8 cellular contexts compared by ENCODE assay signal in genomic region chr22:42399315-42400271, GRCh38. TPM values are rescaled to one million over a fixed set of nuclear protein-coding genes. Genes with fewer than 3 reads are reported as not detected.
DNase-seq lines count a peak whose midpoint lies in the region; ATAC-seq, FAIRE-seq and TF ChIP-seq lines count a peak whose summit lies in the region.
"Had no signal": no experiment of that assay in that cellular context is flagged by ENCODE, and none has a peak within 500 bp of the region (broad histone marks: within the 10 kb centered on the region; RNA-seq: fewer than 3 reads in every experiment).

No MANE protein-coding gene starts in this region.

- H2AFZ ChIP-seq in KMS-11 (ENCODE audit: low read depth), result no peak overlapping the region; the same call in 1 of the 2 replicates
- H2AFZ ChIP-seq in H1 (ENCODE audit: low read length), result peak overlapping the region; percentile 57; the same call in 1 of the 2 replicates

- H4K20me1 ChIP-seq in KMS-11 (ENCODE audit: insufficient read depth), result no peaks in the 10 kb centered on the region
- no peaks in the 10 kb centered on the region for H4K20me1 ChIP-seq in H1 (replicated peaks in 1 of 2; ENCODE audit: control insufficient read depth in 1 of 2, insufficient read depth in 2 of 2, low read length in 2 of 2)

- no peaks in the 10 kb centered on the region for H3K79me2 ChIP-seq in KMS-11 (ENCODE audit: insufficient read depth, low read depth)
- no peaks in the 10 kb centered on the region for H3K79me2 ChIP-seq in H1 (ENCODE audit: control insufficient read depth in 1 of 2, insufficient read depth in 2 of 2, low read length in 2 of 2)

- H3K9me3 ChIP-seq in H1 (ENCODE audit: insufficient read depth in 2 of 2, low read depth in 1 of 2, low read length in 1 of 2) (no peaks in the 10 kb centered on the region), spleen (no peaks in the 10 kb centered on the region)

- H3K79me1 ChIP-seq in H1 (ENCODE audit: low read depth, low read length), result no peaks in the 10 kb centered on the region

- H3K23ac ChIP-seq in H1 (ENCODE audit: insufficient read length), result no peak overlapping the region

- TF ChIP-seq RAD21 in H1 (IDR thresholded peaks at IDR 0.05 in 1 of 2, conservative IDR thresholded peaks at IDR 0.05 in 1 of 2; ENCODE audit: low read depth in 2 of 2, low read length in 2 of 2), result peak in 1 of 2 experiments; percentile 4; a peak in 1 of 4 replicates

- TF ChIP-seq POLR2A in H1 (IDR thresholded peaks at IDR 0.05; ENCODE audit: control extremely low read depth in 1 of 2, low read depth in 2 of 2, low read length in 2 of 2) (no peak), spleen (IDR thresholded peaks at IDR 0.05) (no peak)

- H3K27ac ChIP-seq in KMS-11 (no peak overlapping the region), H1 (ENCODE audit: low read depth, low read length) (no peak overlapping the region), spleen (peak overlapping the region in 7 of 8 donors; percentile 3 to 93 (median 28))

- ATAC-seq in GM18858 (IDR thresholded peaks at IDR 0.05; ENCODE audit: unreplicated experiment) (no peak), GM19455 (IDR thresholded peaks at IDR 0.05; ENCODE audit: unreplicated experiment) (no peak), HG03045 (IDR thresholded peaks at IDR 0.05; ENCODE audit: unreplicated experiment) (no peak)

- 0 out of 2 replicates have a peak overlapping the region, but pooled peaks have one; percentile 7 for H2AK5ac ChIP-seq in H1 (ENCODE audit: low read depth, low read length)

- H3K36me3 ChIP-seq in KMS-11 (ENCODE audit: insufficient read depth) (no peaks in the 10 kb centered on the region), H1 (ENCODE audit: control insufficient read depth in 2 of 4, insufficient read depth in 4 of 4, low read length in 3 of 4) (no peaks in the 10 kb centered on the region), spleen (peaks cover 0 to 86% (median 0%) of the 10 kb centered on the region in 6 donors)

- TF ChIP-seq EP300 in H1 (IDR thresholded peaks at IDR 0.05; ENCODE audit: borderline replicate concordance in 1 of 2, low read depth in 2 of 2, low read length in 2 of 2), result no peak

- H3K9ac ChIP-seq in KMS-11 (no peak overlapping the region), H1 (replicated peaks in 1 of 4; ENCODE audit: extremely low read depth in 1 of 4, low read depth in 3 of 4, low read length in 3 of 4) (no peak overlapping the region)

- H2BK20ac ChIP-seq in H1 (ENCODE audit: low read length), result no peak overlapping the region

- FAIRE-seq in H1 (lab: Jason Lieb, UNC), result no peak

- H3K4me3 ChIP-seq in KMS-11 (IDR thresholded peaks at IDR 0.05; ENCODE audit: insufficient read depth, low read depth, low read length) (no peak overlapping the region), H1 (ENCODE audit: extremely low read depth in 1 of 4, insufficient read depth in 2 of 4, low read depth in 3 of 4, low read length in 4 of 4) (no peak overlapping the region), spleen (peak overlapping the region in 1 of 8 donors; percentile 7)

- H3K27me3 ChIP-seq in KMS-11 (ENCODE audit: insufficient read depth, low read depth) (peaks cover 5% of the 10 kb centered on the region; the same call in 1 of the 2 replicates), H1 (replicated peaks in 1 of 4; ENCODE audit: control insufficient read depth in 3 of 4, extremely low read depth in 1 of 4, insufficient read depth in 3 of 4, low read length in 3 of 4) (no peaks in the 10 kb centered on the region), spleen (replicated peaks in 1 of 7) (no peaks in the 10 kb centered on the region)

- CTCF ChIA-PET in H1 (lab: Charles Lee; ENCODE audit: partially characterized antibody), result interaction anchor here (0.7 to 2.9 kb wide), 15 partner anchors 9 to 91 kb away, joined by 3 to 11 read pairs (median 5); partner anchors contain the start of gene NFAM1

- no peak overlapping the region for H3K4ac ChIP-seq in H1 (replicated peaks; ENCODE audit: insufficient read length, low read depth, low read length)

- TF ChIP-seq CTCF in KMS-11 (conservative IDR thresholded peaks at IDR 0.05; ENCODE audit: low read depth, low read length) (no peak), H1 (IDR thresholded peaks at IDR 0.05; ENCODE audit: control extremely low read depth in 1 of 3, insufficient read depth in 1 of 3, low read depth in 1 of 3, low read length in 3 of 3) (no peak), spleen (IDR thresholded peaks at IDR 0.05 in 8 of 11, conservative IDR thresholded peaks at IDR 0.05 in 3 of 11) (no peak)

- no peak overlapping the region for H4K5ac ChIP-seq in H1 (ENCODE audit: insufficient read length, low read depth, low read length)

- DNase-seq in NCI-H510A (lab: John Stamatoyannopoulos, UW) (peak; percentile 91), H1 (ENCODE audit: low read depth in 1 of 2, low spot score in 2 of 2) (no peak), spleen (peak; percentile 87)
- DNase-seq: activated naive CD8-positive, alpha-beta T cell treated with anti-CD3 and anti-CD28 coated beads, Interleukin-2, amount 10 ng/mL, durations not matched to agents 7 days and 5 days had no signal

- H3K4me2 ChIP-seq in KMS-11 (peak overlapping the region; percentile 33; the same call in 1 of the 2 replicates), H1 (ENCODE audit: insufficient read depth in 1 of 2, low read depth in 2 of 2, low read length in 2 of 2) (no peak overlapping the region)

- H3K56ac ChIP-seq in H1 (replicated peaks; ENCODE audit: insufficient read length, low read depth, low read length), result no peak overlapping the region

- 0 out of 2 replicates have a peak overlapping the region, but pooled peaks have one; percentile 40 for H4K8ac ChIP-seq in H1 (ENCODE audit: extremely low read depth, insufficient read depth, low read length)

- no peak overlapping the region for H3K14ac ChIP-seq in H1 (ENCODE audit: insufficient read length)

- POLR2A ChIA-PET in H1 (lab: Charles Lee; ENCODE audit: partially characterized antibody), result interaction anchor here (0.7 to 2.3 kb wide), 6 partner anchors 16 to 45 kb away, joined by 3 to 5 read pairs (median 3); partner anchors contain the start of gene NFAM1

- H3K4me1 ChIP-seq in KMS-11 (ENCODE audit: low read depth, poor library complexity, severe bottlenecking), result peaks cover 10% of the 10 kb centered on the region
- peaks cover 0 to 13% (median 5%) of the 10 kb centered on the region in 4 experiments; a peak in 4 of 7 replicates for H3K4me1 ChIP-seq in H1 (replicated peaks in 1 of 4; ENCODE audit: control insufficient read depth in 3 of 4, insufficient read depth in 4 of 4, low read length in 3 of 4)
- peaks cover 8 to 68% (median 41%) of the 10 kb centered on the region in 6 donors for H3K4me1 ChIP-seq in spleen

- intact Hi-C loops in spleen (cut with DNase I; ENCODE audit: low total_unique reads), result no loop called here

- no peaks in the 10 kb centered on the region for H3K23me2 ChIP-seq in H1 (ENCODE audit: low read depth, low read length)

- no peak overlapping the region; the same call in 1 of the 2 replicates for H2BK5ac ChIP-seq in H1 (ENCODE audit: low read depth, low read length)

- H3K18ac ChIP-seq in H1 (ENCODE audit: extremely low read depth, low read length), result no peak overlapping the region

- WGBS in H1 (ENCODE audit: extremely low coverage in 1 of 2, insufficient coverage in 1 of 2, insufficient read length in 1 of 2, insufficient replicate concordance in 2 of 2, low coverage in 1 of 2, low lambda C conversion rate in 2 of 2, missing lambda C conversion rate in 1 of 2), 2 experiments, result 77% methylated on average over 29 of the region's 30 CpGs; no CpG with 5 or more reads in 1 of the 2 experiments
- 64 to 74% (median 69%) methylated on average over 30 of the region's 30 CpGs for WGBS in spleen, 5 donors

- H2BK15ac ChIP-seq in H1 (ENCODE audit: low read length), result no peak overlapping the region

- H2BK12ac ChIP-seq in H1 (ENCODE audit: low read depth, low read length), result 0 out of 2 replicates have a peak overlapping the region, but pooled peaks have one; percentile 68

- no peak overlapping the region for H2BK120ac ChIP-seq in H1 (replicated peaks; ENCODE audit: low read depth, low read length)

- H4K91ac ChIP-seq in H1 (replicated peaks; ENCODE audit: insufficient read length, low read length), result peak overlapping the region; percentile 31

TF ChIP-seq in H1, 55 proteins besides CTCF, POLR2A, EP300 and RAD21 (continues in another document):
- TF ChIP-seq FOSL1 (IDR thresholded peaks at IDR 0.05; ENCODE audit: insufficient read depth, low read depth, low read length) (no peak), EZH2 (IDR thresholded peaks at IDR 0.05; ENCODE audit: low read depth, low read length, severe bottlenecking) (no peak), GABPA (IDR thresholded peaks at IDR 0.05; ENCODE audit: borderline replicate concordance, insufficient read depth, low read length) (0 out of 2 replicates have a peak, but pooled peaks have one; percentile 13), MAFK (IDR thresholded peaks at IDR 0.05; ENCODE audit: low read depth, low read length) (no peak), RNF2 (IDR thresholded peaks at IDR 0.05; ENCODE audit: borderline replicate concordance, low read depth, low read length, missing control alignments, poor library complexity, severe bottlenecking) (no peak), POU5F1 (IDR thresholded peaks at IDR 0.05; ENCODE audit: low read depth, low read length) (no peak), TEAD4 (IDR thresholded peaks at IDR 0.05; ENCODE audit: low read depth, low read length) (no peak), CTBP2 (IDR thresholded peaks at IDR 0.05; ENCODE audit: borderline replicate concordance, insufficient read depth, insufficient read length, low read length) (no peak)
- TF ChIP-seq, protein P1, sequence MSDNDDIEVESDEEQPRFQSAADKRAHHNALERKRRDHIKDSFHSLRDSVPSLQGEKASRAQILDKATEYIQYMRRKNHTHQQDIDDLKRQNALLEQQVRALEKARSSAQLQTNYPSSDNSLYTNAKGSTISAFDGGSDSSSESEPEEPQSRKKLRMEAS (IDR thresholded peaks at IDR 0.05), result 0 out of 2 replicates have a peak, but pooled peaks have one; percentile 16
- TF ChIP-seq, protein P2, sequence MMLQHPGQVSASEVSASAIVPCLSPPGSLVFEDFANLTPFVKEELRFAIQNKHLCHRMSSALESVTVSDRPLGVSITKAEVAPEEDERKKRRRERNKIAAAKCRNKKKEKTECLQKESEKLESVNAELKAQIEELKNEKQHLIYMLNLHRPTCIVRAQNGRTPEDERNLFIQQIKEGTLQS (IDR thresholded peaks at IDR 0.05; ENCODE audit: insufficient read depth, low read depth, low read length), result no peak

RNA-seq across cellular contexts. Expression of gene NFAM1, which starts 32.6 kb away (rescaled TPM):
- 0.61 and 0.73 TPM in 2 replicates for total RNA-seq in H1 (2021; fragmentation: NEBNext Ultra II Directional; extraction: Animal tissue kit (Norgen Biotek cat#: 25700))
- polyA plus RNA-seq in H1 (2011; rRNA removed), result 0.50 and 0.62 TPM in 2 replicates
- polyA plus RNA-seq in H1 (2011; cell fraction: cytosol; rRNA removed), result 0.37 TPM
- 0.54 TPM for polyA plus RNA-seq in H1 (2011; cell fraction: nucleus; rRNA removed)
- 0.80 to 1.1 TPM (median 0.92 TPM) in 4 replicates for polyA plus RNA-seq in H1 (2012, experiment 1 of 2)
- polyA plus RNA-seq in H1 (2012, experiment 2 of 2), result 0.64 TPM
- 0.26 TPM for polyA plus RNA-seq in H1 (2013, experiment 1 of 2)
- 0.35 TPM for polyA plus RNA-seq in H1 (2013, experiment 2 of 2)
- polyA minus RNA-seq in H1 (2011; rRNA and poly(A)+ RNA removed), result 0.54 and 0.59 TPM in 2 replicates
- polyA minus RNA-seq in H1 (2011; cell fraction: cytosol; rRNA and poly(A)+ RNA removed), result 0.51 TPM
- polyA minus RNA-seq in H1 (2011; cell fraction: nucleus; rRNA and poly(A)+ RNA removed), result 0.50 TPM
- 10 to 100 TPM; 18.7 to 56.6 (median 39.0) TPM for total RNA-seq in spleen
- 10 to 100 TPM in 1 of 3 donors, 1 to 10 TPM in 2; 2.0 to 10.6 (median 3.0) TPM for polyA plus RNA-seq in spleen

Comparison
In these comparisons a context has a peak if more than half of its experiments do, and no peak if none do; other contexts are left out.
1. H3K27ac ChIP-seq: peak in spleen (7 of 8); none in KMS-11 (single experiment) and H1 (single experiment).
2. DNase-seq: peak in NCI-H510A (single experiment) and spleen (single experiment); none in H1 (0 of 2).
3. RNA of gene NFAM1, which starts 32.6 kb away (total RNA-seq): 18.7 to 56.6 TPM in spleen; 0.61 to 0.73 TPM in H1; every median in the first group is over 10 times any median in the second.